ENCODE assay signal across 20 cellular contexts in the genomic region with DNA sequence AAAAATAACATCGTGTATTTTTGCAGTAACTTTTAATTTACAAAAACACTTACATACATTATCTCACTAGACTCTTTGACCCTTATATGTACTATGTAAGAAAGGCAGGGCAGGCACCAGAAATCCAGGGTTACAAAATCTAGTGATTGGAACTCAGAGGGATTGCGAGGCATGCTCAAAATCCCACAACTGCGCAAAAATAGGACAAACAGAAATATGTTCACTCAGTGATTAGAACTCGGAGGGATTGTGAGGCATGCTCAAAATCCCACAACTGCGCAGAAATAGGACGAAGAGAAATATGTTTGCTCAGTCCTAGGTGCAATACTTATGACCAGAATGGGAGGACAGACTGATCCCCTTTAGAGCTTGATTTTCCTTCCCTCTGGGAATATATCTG.
"Had no signal": no experiment of that assay in that cellular context is flagged by ENCODE, and none has a peak within 500 bp of the region (broad histone marks: within the 10 kb centered on the region; RNA-seq: fewer than 3 reads in every experiment).

No MANE protein-coding gene starts in this region.

- H3K36me3 Mint-ChIP-seq: immature natural killer cell; natural killer cell treated with Interleukin-12 subunit alpha and Interleukin-12 subunit beta and Interleukin-15 and Interleukin-18, amount 100 ng/mL, for 72 hours; type B pancreatic cell had no signal

- DNase-seq: activated CD4-positive, alpha-beta T cell treated with anti-CD3 and anti-CD28 coated beads, Interleukin-2, amount 10 ng/mL, durations not matched to agents 24 days and 14 days; activated CD8-positive, alpha-beta T cell treated with anti-CD3 and anti-CD28 coated beads, Interleukin-2, amount 10 ng/mL, durations not matched to agents 7 days and 5 days; activated naive CD4-positive, alpha-beta T cell treated with Interleukin-2 at 50 U/mL for 16 hours; activated naive CD8-positive, alpha-beta T cell treated with anti-CD3 and anti-CD28 coated beads, Interleukin-2, amount 10 ng/mL, durations not matched to agents 7 days and 5 days; activated T-cell treated with anti-CD3 and anti-CD28 coated beads, Interleukin-2, amount 50 U/mL, for 24 hours; body of pancreas; colonic mucosa; erythroblast; gastrocnemius medialis; immature natural killer cell; posterior cingulate gyrus; retina; small intestine; stimulated activated CD4-positive, alpha-beta T cell treated with anti-CD3 and anti-CD28 coated beads, Interleukin-15, amount 100 ng/mL, for 24 hours; stimulated activated CD4-positive, alpha-beta T cell treated with anti-CD3 and anti-CD28 coated beads, Interleukin-2, amount 100 ng/mL, for 48 hours had no signal

- H3K27me3 Mint-ChIP-seq: activated CD4-positive, alpha-beta T cell treated with anti-CD3 and anti-CD28 coated beads, Interleukin-2, amount 10 ng/mL, durations not matched to agents 24 days and 14 days; activated naive CD8-positive, alpha-beta T cell treated with anti-CD3 and anti-CD28 coated beads, Interleukin-2, amount 10 ng/mL, durations not matched to agents 7 days and 5 days; activated T-cell treated with anti-CD3 and anti-CD28 coated beads, Interleukin-2, amount 50 U/mL, for 24 hours; central memory CD8-positive, alpha-beta T cell; stimulated activated naive CD8-positive, alpha-beta T cell treated with anti-CD3 and anti-CD28 coated beads, Interleukin-15, Interleukin-2, amounts not matched to agents 100 ng/mL and 50 ng/mL, for 24 hours; type B pancreatic cell had no signal

- H3K36me3 ChIP-seq: colonic mucosa, gastrocnemius medialis had no signal

- H3K9me3 ChIP-seq: body of pancreas, colonic mucosa, gastrocnemius medialis had no signal

- H3K27ac ChIP-seq: body of pancreas, colonic mucosa had no signal

- H3K27ac Mint-ChIP-seq: activated CD4-positive, alpha-beta T cell treated with anti-CD3 and anti-CD28 coated beads, Interleukin-2, amount 10 ng/mL, durations not matched to agents 24 days and 14 days; activated CD8-positive, alpha-beta T cell treated with anti-CD3 and anti-CD28 coated beads, Interleukin-2, amount 10 ng/mL, durations not matched to agents 7 days and 5 days; activated naive CD8-positive, alpha-beta T cell treated with anti-CD3 and anti-CD28 coated beads, Interleukin-2, amount 10 ng/mL, durations not matched to agents 7 days and 5 days; activated T-cell treated with anti-CD3 and anti-CD28 coated beads, Interleukin-2, amount 50 U/mL, for 24 hours; activated T-helper 2 cell treated with anti-CD3 and anti-CD28 coated beads, Interferon-gamma antibody, Interleukin-2, Interleukin-4, amounts not matched to agents 10 μg/mL and 5 μg/mL and 100 μg/mL, durations not matched to agents 14 hours and 24 hours and 36 hours; immature natural killer cell; natural killer cell treated with Interleukin-12 subunit alpha and Interleukin-12 subunit beta and Interleukin-15 and Interleukin-18, amount 100 ng/mL, for 72 hours; stimulated activated naive CD8-positive, alpha-beta T cell treated with anti-CD3 and anti-CD28 coated beads, Interleukin-15, Interleukin-2, amounts not matched to agents 100 ng/mL and 50 ng/mL, for 24 hours; type B pancreatic cell had no signal

- H3K4me1 ChIP-seq: body of pancreas, colonic mucosa, gastrocnemius medialis had no signal

- H3K4me3 ChIP-seq: body of pancreas, colonic mucosa, gastrocnemius medialis had no signal

- H3K4me3 Mint-ChIP-seq: activated CD4-positive, alpha-beta T cell treated with anti-CD3 and anti-CD28 coated beads, Interleukin-2, amount 10 ng/mL, durations not matched to agents 24 days and 14 days; activated CD8-positive, alpha-beta T cell treated with anti-CD3 and anti-CD28 coated beads, Interleukin-2, amount 10 ng/mL, durations not matched to agents 7 days and 5 days; activated naive CD8-positive, alpha-beta T cell treated with anti-CD3 and anti-CD28 coated beads, Interleukin-2, amount 10 ng/mL, durations not matched to agents 7 days and 5 days; activated T-cell treated with anti-CD3 and anti-CD28 coated beads, Interleukin-2, amount 50 U/mL, for 24 hours; central memory CD8-positive, alpha-beta T cell; immature natural killer cell; natural killer cell treated with Interleukin-12 subunit alpha and Interleukin-12 subunit beta and Interleukin-15 and Interleukin-18, amount 100 ng/mL, for 72 hours; stimulated activated naive CD8-positive, alpha-beta T cell treated with anti-CD3 and anti-CD28 coated beads, Interleukin-15, Interleukin-2, amounts not matched to agents 100 ng/mL and 50 ng/mL, for 24 hours; type B pancreatic cell had no signal

- ATAC-seq: activated CD8-positive, alpha-beta T cell treated with anti-CD3 and anti-CD28 coated beads, Interleukin-2, amount 10 ng/mL, durations not matched to agents 7 days and 5 days; body of pancreas; gastrocnemius medialis; natural killer cell treated with Interleukin-12 subunit alpha and Interleukin-12 subunit beta and Interleukin-15 and Interleukin-18, amount 100 ng/mL, for 72 hours had no signal

- H3K9me3 Mint-ChIP-seq: activated T-cell treated with anti-CD3 and anti-CD28 coated beads, Interleukin-2, amount 50 U/mL, for 24 hours; activated T-helper 2 cell treated with anti-CD3 and anti-CD28 coated beads, Interferon-gamma antibody, Interleukin-2, Interleukin-4, amounts not matched to agents 10 μg/mL and 5 μg/mL and 100 μg/mL, durations not matched to agents 14 hours and 24 hours and 36 hours; central memory CD8-positive, alpha-beta T cell; immature natural killer cell; natural killer cell treated with Interleukin-12 subunit alpha and Interleukin-12 subunit beta and Interleukin-15 and Interleukin-18, amount 100 ng/mL, for 72 hours had no signal

- H3K27me3 ChIP-seq: body of pancreas, colonic mucosa, gastrocnemius medialis had no signal
